In genomic region chr5:80407735-80408474, GRCh38 we compare ENCODE assay signal across 8 cellular contexts. TPM values are rescaled to one million over a fixed set of nuclear protein-coding genes. Genes with fewer than 3 reads are reported as not detected.
A peak's percentile ranks its signal among the peaks of the same experiment; 100 is the strongest.
DNase-seq lines count a peak whose midpoint lies in the region; ATAC-seq and TF ChIP-seq lines count a peak whose summit lies in the region.

ZFYVE16 (plus strand) TSS chr5:80408064; CDS start chr5:80434148, 26,084 bp downstream.

- H3K4me1 ChIP-seq in PC-9 (replicated peaks; ENCODE audit: insufficient read depth) = peaks cover 18% of the 10 kb centered on the region
- H3K4me1 ChIP-seq in esophagus (ENCODE audit: control insufficient read depth in 2 of 2, insufficient read depth in 2 of 2, low read length in 1 of 2) = peaks cover 0 to 2% of the 10 kb centered on the region in 2 donors
- peaks cover 8% of the 10 kb centered on the region for H3K4me1 ChIP-seq in mucosa of stomach (ENCODE audit: control insufficient read depth, insufficient read depth, low read length)

- no TSS peak for BruUV-seq in PC-9 (replicated peaks; lab: Mats Ljungman, UMichigan)

- in situ Hi-C loops in KBM-7 (cut with MboI; ENCODE audit: low pct_unique_long_range_greater_than_20kb, low sequenced_read_pairs) = no loop called here

- intact Hi-C loops in PC-9 (cut with micrococcal nuclease; ENCODE audit: unreplicated experiment) = no loop called here

- no peaks in the 10 kb centered on the region for H3K27me3 Mint-ChIP-seq in activated T-cell treated with anti-CD3 and anti-CD28 coated beads, Interleukin-2, amount 50 U/mL, for 4 hours (ENCODE audit: low read depth)

- H3K79me2 ChIP-seq in PC-9 (ENCODE audit: low read depth) = peaks cover 41% of the 10 kb centered on the region

- 0% methylated on average over 59 to 64 of the region's 64 CpGs for WGBS in esophagus, 2 donors

- H3K4me3 Mint-ChIP-seq in activated T-cell treated with anti-CD3 and anti-CD28 coated beads, Interleukin-2, amount 50 U/mL, for 4 hours = peak within 1 kb of the TSS; percentile 90

- no peaks in the 10 kb centered on the region for H3K9me2 ChIP-seq in PC-9 (ENCODE audit: insufficient read depth)

- H3K9me3 ChIP-seq in PC-9 (ENCODE audit: insufficient read depth, low read depth) (no peaks in the 10 kb centered on the region), esophagus (ENCODE audit: control insufficient read depth in 2 of 2, insufficient read depth in 1 of 2, low read depth in 1 of 2, low read length in 1 of 2) (no peaks in the 10 kb centered on the region), mucosa of stomach (ENCODE audit: control insufficient read depth, low read length) (no peaks in the 10 kb centered on the region)

- no peaks in the 10 kb centered on the region for H4K20me1 ChIP-seq in PC-9 (ENCODE audit: insufficient read depth)

- peak; percentile 91 for ATAC-seq in GM21717 (IDR thresholded peaks at IDR 0.05; ENCODE audit: unreplicated experiment)
- peak; percentile 91 to 92 for ATAC-seq in activated T-cell treated with anti-CD3 and anti-CD28 coated beads, Interleukin-2, amount 50 U/mL, for 4 hours

- H2AFZ ChIP-seq in PC-9 = peak within 1 kb of the TSS; percentile 92

- DNase-seq in DMS153 treated with DMSO at 0.1 percent for 48 hours (lab: John Stamatoyannopoulos, UW; ENCODE audit: unreplicated experiment) = peak; percentile 67
- DNase-seq in KBM-7 = peak; percentile 97
- DNase-seq in PC-9 = peak; percentile 89 to 97
- peak; percentile 94 for DNase-seq in activated T-cell treated with anti-CD3 and anti-CD28 coated beads, Interleukin-2, amount 50 U/mL, for 4 hours
- peak; percentile 89 to 93 for DNase-seq in stimulated activated CD8-positive, alpha-beta memory T cell treated with anti-CD3 and anti-CD28 coated beads, Interleukin-7, amount 100 ng/mL, for 1 hour (ENCODE audit: low read depth in 2 of 2)

- CTCF ChIA-PET in PC-9 (lab: Charles Lee) = interaction anchor here (0.7 to 0.8 kb wide), 2 partner anchors 264 to 316 kb away, joined by 4 to 5 read pairs; no protein-coding TSS in a partner anchor

- peak within 1 kb of the TSS; percentile 83 for H3K27ac ChIP-seq in PC-9
- peak within 1 kb of the TSS; percentile 99 for H3K27ac ChIP-seq in esophagus (ENCODE audit: low read depth in 2 of 2, low read length in 1 of 2)

- 0 out of 2 replicates have a peak, but pooled peaks cover 7% of the 10 kb centered on the region for H3F3A ChIP-seq in PC-9 (ENCODE audit: insufficient read depth, low read depth)

- peak; percentile 47; the same call in 1 of the 2 replicates for TF ChIP-seq CTCF in PC-9 (conservative IDR thresholded peaks at IDR 0.05)

- H3K4me1 Mint-ChIP-seq in activated T-cell treated with anti-CD3 and anti-CD28 coated beads, Interleukin-2, amount 50 U/mL, for 4 hours (ENCODE audit: low read depth) = peaks cover 18% of the 10 kb centered on the region

- H3K36me3 ChIP-seq in PC-9 (ENCODE audit: low read depth) (no peaks in the 10 kb centered on the region), esophagus (ENCODE audit: control insufficient read depth in 2 of 2, insufficient read depth in 2 of 2, low read length in 1 of 2) (no peaks in the 10 kb centered on the region), mucosa of stomach (ENCODE audit: control insufficient read depth, insufficient read depth, low read length) (no peaks in the 10 kb centered on the region)

- no peaks in the 10 kb centered on the region for H3K36me3 Mint-ChIP-seq in activated T-cell treated with anti-CD3 and anti-CD28 coated beads, Interleukin-2, amount 50 U/mL, for 4 hours (ENCODE audit: insufficient read depth)

- POLR2A ChIA-PET in PC-9 (lab: Charles Lee; ENCODE audit: unreplicated experiment) = interaction anchor here (0.5 to 0.7 kb wide), 5 partner anchors 59 to 1701 kb away, joined by 3 to 8 read pairs (median 4); no protein-coding TSS in a partner anchor

- H3K9ac ChIP-seq in mucosa of stomach (ENCODE audit: low read length) = peak within 1 kb of the TSS; percentile 97

- peak within 1 kb of the TSS; percentile 83 for H3K4me3 ChIP-seq in PC-9
- peak within 1 kb of the TSS; percentile 80 to 85 for H3K4me3 ChIP-seq in esophagus (ENCODE audit: low read depth in 1 of 2, low read length in 2 of 2)
- H3K4me3 ChIP-seq in mucosa of stomach (ENCODE audit: low read length) = peak within 1 kb of the TSS; percentile 82

- peak within 1 kb of the TSS; percentile 79 for H3K4me2 ChIP-seq in PC-9

- H3K9me3 Mint-ChIP-seq in activated T-cell treated with anti-CD3 and anti-CD28 coated beads, Interleukin-2, amount 50 U/mL, for 4 hours = no peaks in the 10 kb centered on the region

- H3K27me3 ChIP-seq in PC-9 (ENCODE audit: insufficient read depth, low read depth) (no peaks in the 10 kb centered on the region), esophagus (ENCODE audit: control insufficient read depth in 1 of 2, insufficient read depth in 2 of 2, low read length in 2 of 2) (no peaks in the 10 kb centered on the region), mucosa of stomach (ENCODE audit: control insufficient read depth, insufficient read depth, low read length) (no peaks in the 10 kb centered on the region)

RNA-seq across cellular contexts. Expression of gene ZFYVE16, which starts in this region (rescaled TPM):
- 27.7 and 34.4 TPM in 2 replicates for total RNA-seq in PC-9 (2021)
- 1 to 10 TPM; 4.0 to 5.1 (median 4.9) TPM for total RNA-seq in activated T-cell treated with anti-CD3 and anti-CD28 coated beads, Interleukin-2, amount 50 U/mL, for 4 hours
- polyA plus RNA-seq in esophagus = 10 to 100 TPM in 1 of 2 donors, 1 to 10 TPM in 1; 6.9 to 11.9 TPM

Comparison
In these comparisons a context has a peak if more than half of its experiments do, and no peak if none do; other contexts are left out.
1. Peak in every context shown above with its lines: DNase-seq, ATAC-seq, H3K4me3 ChIP-seq and H3K27ac ChIP-seq.